9 cellular contexts compared by ENCODE assay signal in genomic region chr1:164576311-164577271, GRCh38. TPM values are rescaled to one million over a fixed set of nuclear protein-coding genes. Genes with fewer than 3 reads are reported as not detected.
DNase-seq lines count a peak whose midpoint lies in the region; ATAC-seq and TF ChIP-seq lines count a peak whose summit lies in the region.
"Had no signal": no experiment of that assay in that cellular context is flagged by ENCODE, and none has a peak within 500 bp of the region (broad histone marks: within the 10 kb centered on the region; RNA-seq: fewer than 3 reads in every experiment).

No MANE protein-coding gene starts in this region.

- H3K4me1 Mint-ChIP-seq in T-helper 2 cell treated with Interferon-gamma antibody and Interleukin-4, amounts not matched to agents 5 μg/mL and 100 μg/mL, for 36 hours (ENCODE audit: low read depth): no peaks in the 10 kb centered on the region

- H3K27me3 Mint-ChIP-seq in T-helper 2 cell treated with Interferon-gamma antibody and Interleukin-4, amounts not matched to agents 5 μg/mL and 100 μg/mL, for 36 hours (ENCODE audit: low read depth): no peaks in the 10 kb centered on the region

- no TSS peak for BruUV-seq in OCI-LY7 (replicated peaks; lab: Mats Ljungman, UMichigan)

- POLR2A ChIA-PET in OCI-LY7 (lab: Charles Lee): no interaction called here

- TF ChIP-seq POLR2A in gastroesophageal sphincter (IDR thresholded peaks at IDR 0.05): no peak
- TF ChIP-seq POLR2A in uterus (IDR thresholded peaks at IDR 0.05): no peak

- peak overlapping the region; percentile 26 to 48 for H3K4me3 ChIP-seq in gastroesophageal sphincter
- H3K4me3 ChIP-seq in neural cell (ENCODE audit: low read length): peak overlapping the region; percentile 61
- H3K4me3 ChIP-seq in uterus: peak overlapping the region; percentile 2 to 35
- no peak overlapping the region for H3K4me3 ChIP-seq in OCI-LY7 (ENCODE audit: low read depth, low read length, poor library complexity, severe bottlenecking)
- H3K4me3 ChIP-seq: body of pancreas had no signal

- H2AFZ ChIP-seq in neural cell (ENCODE audit: low read depth, low read length) (no peak overlapping the region), OCI-LY7 (ENCODE audit: low read length) (no peak overlapping the region)

- H3K79me2 ChIP-seq in neural cell (replicated peaks; ENCODE audit: insufficient read depth, low read length) (peaks cover 89% of the 10 kb centered on the region), OCI-LY7 (ENCODE audit: insufficient read depth, low read depth, low read length) (no peaks in the 10 kb centered on the region)

- peak overlapping the region; percentile 64 for H3K4me2 ChIP-seq in neural cell (ENCODE audit: low read length)
- H3K4me2 ChIP-seq in OCI-LY7 (ENCODE audit: low read length): no peak overlapping the region

- peaks cover 5% of the 10 kb centered on the region for H3F3A ChIP-seq in neural cell (ENCODE audit: insufficient read depth, low read length, poor library complexity, severe bottlenecking)

- no peak for TF ChIP-seq EP300 in gastroesophageal sphincter (IDR thresholded peaks at IDR 0.05)
- peak; percentile 37 for TF ChIP-seq EP300 in neural cell (conservative IDR thresholded peaks at IDR 0.05; ENCODE audit: poor library complexity, severe bottlenecking)

- CTCF ChIA-PET in OCI-LY7 (lab: Charles Lee; ENCODE audit: unreplicated experiment): no interaction called here

- WGBS in gastroesophageal sphincter (ENCODE audit: low coverage in 1 of 2), 2 donors: 37 to 40% methylated on average over 12 to 16 of the region's 64 CpGs

- H3K9me2 ChIP-seq in neural cell (ENCODE audit: insufficient read depth, low read length) (no peaks in the 10 kb centered on the region), OCI-LY7 (ENCODE audit: insufficient read depth, low read length) (no peaks in the 10 kb centered on the region)

- no peak overlapping the region for H3K4me3 Mint-ChIP-seq in T-helper 2 cell treated with Interferon-gamma antibody and Interleukin-4, amounts not matched to agents 5 μg/mL and 100 μg/mL, for 36 hours
- H3K4me3 Mint-ChIP-seq: T-helper 1 cell treated with Interleukin-12 subunit alpha and Interleukin-12 subunit beta and Interleukin-4 antibody, amounts not matched to agents 30 μg/mL and 1 μg/mL, for 36 hours had no signal

- no peaks in the 10 kb centered on the region for H3K9me3 Mint-ChIP-seq in T-helper 2 cell treated with Interferon-gamma antibody and Interleukin-4, amounts not matched to agents 5 μg/mL and 100 μg/mL, for 36 hours
- H3K9me3 Mint-ChIP-seq: T-helper 1 cell treated with Interleukin-12 subunit alpha and Interleukin-12 subunit beta and Interleukin-4 antibody, amounts not matched to agents 30 μg/mL and 1 μg/mL, for 36 hours had no signal

- intact Hi-C loops in uterus (cut with DNase I; ENCODE audit: low total_unique reads): no loop called here
- intact Hi-C loops in OCI-LY7 (cut with micrococcal nuclease; ENCODE audit: unreplicated experiment): no loop called here

- no peak for TF ChIP-seq RAD21 in neural cell (conservative IDR thresholded peaks at IDR 0.05)

- H3K27ac ChIP-seq in gastroesophageal sphincter (peak overlapping the region; percentile 67 to 92 (median 86)), neural cell (ENCODE audit: low read length) (peak overlapping the region; percentile 79), uterus (peak overlapping the region; percentile 78 to 94), OCI-LY7 (ENCODE audit: low read depth, low read length, poor library complexity, severe bottlenecking) (no peak overlapping the region)

- H3K9ac ChIP-seq in neural cell (ENCODE audit: low read length): peak overlapping the region; percentile 63

- no peaks in the 10 kb centered on the region for H3K36me3 Mint-ChIP-seq in T-helper 2 cell treated with Interferon-gamma antibody and Interleukin-4, amounts not matched to agents 5 μg/mL and 100 μg/mL, for 36 hours (ENCODE audit: low read depth)

- peak; percentile 56 for ATAC-seq in gastroesophageal sphincter
- ATAC-seq in GM18520 (IDR thresholded peaks at IDR 0.05; ENCODE audit: unreplicated experiment): no peak
- ATAC-seq: body of pancreas had no signal

- DNase-seq in amygdala (lab: John Stamatoyannopoulos, UW): peak in 39 of 56 donors; percentile 19 to 68 (median 41)
- DNase-seq in uterus: peak; percentile 34 to 48
- no peak for DNase-seq in T-helper 2 cell treated with Interferon-gamma antibody and Interleukin-4, amounts not matched to agents 5 μg/mL and 100 μg/mL, for 36 hours (ENCODE audit: low spot score)
- no peak for DNase-seq in OCI-LY7 (ENCODE audit: low spot score)
- DNase-seq: body of pancreas had no signal

- H4K20me1 ChIP-seq in neural cell (ENCODE audit: insufficient read depth) (no peaks in the 10 kb centered on the region), OCI-LY7 (ENCODE audit: insufficient read depth, low read length) (no peaks in the 10 kb centered on the region)

- H3K27ac Mint-ChIP-seq in T-helper 2 cell treated with Interferon-gamma antibody and Interleukin-4, amounts not matched to agents 5 μg/mL and 100 μg/mL, for 36 hours: no peak overlapping the region
- H3K27ac Mint-ChIP-seq: T-helper 1 cell treated with Interleukin-12 subunit alpha and Interleukin-12 subunit beta and Interleukin-4 antibody, amounts not matched to agents 30 μg/mL and 1 μg/mL, for 36 hours had no signal

- H3K4me1 ChIP-seq in gastroesophageal sphincter: peaks cover 18 to 100% (median 19%) of the 10 kb centered on the region in 3 donors
- peaks cover 10 to 23% of the 10 kb centered on the region in 2 donors for H3K4me1 ChIP-seq in uterus
- H3K4me1 ChIP-seq in OCI-LY7 (ENCODE audit: insufficient read depth, low read length, poor library complexity, severe bottlenecking): no peaks in the 10 kb centered on the region

- no peaks in the 10 kb centered on the region for H3K27me3 ChIP-seq in gastroesophageal sphincter
- no peaks in the 10 kb centered on the region for H3K27me3 ChIP-seq in neural cell (ENCODE audit: insufficient read depth, low read depth, low read length)
- no peaks in the 10 kb centered on the region for H3K27me3 ChIP-seq in uterus
- H3K27me3 ChIP-seq: body of pancreas had no signal

- peak in 2 of 4 experiments; percentile 8 to 13 for TF ChIP-seq CTCF in gastroesophageal sphincter (IDR thresholded peaks at IDR 0.05)
- TF ChIP-seq CTCF in neural cell (IDR thresholded peaks at IDR 0.05; ENCODE audit: poor library complexity, severe bottlenecking): no peak
- TF ChIP-seq CTCF in uterus (IDR thresholded peaks at IDR 0.05): no peak
- TF ChIP-seq CTCF in OCI-LY7 (conservative IDR thresholded peaks at IDR 0.05; ENCODE audit: low read length): no peak

- H3K9me3 ChIP-seq in gastroesophageal sphincter (no peaks in the 10 kb centered on the region), neural cell (ENCODE audit: low read length) (no peaks in the 10 kb centered on the region), uterus (no peaks in the 10 kb centered on the region), OCI-LY7 (ENCODE audit: low read length) (no peaks in the 10 kb centered on the region)
- H3K9me3 ChIP-seq: body of pancreas had no signal

- no peaks in the 10 kb centered on the region for H3K36me3 ChIP-seq in gastroesophageal sphincter
- H3K36me3 ChIP-seq in neural cell (ENCODE audit: insufficient read depth, low read length): no peaks in the 10 kb centered on the region
- H3K36me3 ChIP-seq in uterus: no peaks in the 10 kb centered on the region
- no peaks in the 10 kb centered on the region for H3K36me3 ChIP-seq in OCI-LY7 (ENCODE audit: insufficient read depth, low read length)

TF ChIP-seq in neural cell, 6 proteins besides CTCF, POLR2A, EP300 and RAD21:
- TF ChIP-seq SMC3 (conservative IDR thresholded peaks at IDR 0.05; ENCODE audit: poor library complexity) (peak; percentile 9), TAF1 (IDR thresholded peaks at IDR 0.05; ENCODE audit: low read depth) (no peak), EZH2 (IDR thresholded peaks at IDR 0.05; ENCODE audit: borderline replicate concordance, insufficient read depth, low read length, poor library complexity, severe bottlenecking) (no peak)
TF ChIP-seq in neural cell: peak in this region for 1.

RNA-seq across cellular contexts. Expression of gene PBX1, which starts 17.6 kb away (rescaled TPM):
- total RNA-seq in gastroesophageal sphincter (100 to 1,000 TPM in 3 of 4 donors, 10 to 100 TPM in 1; 75.8 to 177 (median 140) TPM), uterus (100 to 1,000 TPM; 122 to 831 (median 207) TPM), OCI-LY7 (2022) (not detected in 2 replicates)
- 42.4 and 48.1 TPM in 2 replicates for polyA plus RNA-seq in neural cell
- polyA minus RNA-seq in neural cell: 233 and 303 TPM in 2 replicates
- not detected in 2 replicates for total RNA-seq in OCI-LY7 (2014; rRNA removed; shearing (Covaris generic))

Comparison
In these comparisons a context has a peak if more than half of its experiments do, and no peak if none do; other contexts are left out.
1. DNase-seq: peak in amygdala (39 of 56) and uterus (2 of 2); none in T-helper 2 cell treated with Interferon-gamma antibody and Interleukin-4, amounts not matched to agents 5 μg/mL and 100 μg/mL, for 36 hours (single experiment) and OCI-LY7 (single experiment).
2. RNA of gene PBX1, which starts 17.6 kb away (total RNA-seq): 122 to 831 TPM in uterus and 75.8 to 177 TPM in gastroesophageal sphincter; not detected in OCI-LY7; every median in the first group is over 10 times any median in the second.